8 cellular contexts compared by ENCODE assay signal in the genomic region with DNA sequence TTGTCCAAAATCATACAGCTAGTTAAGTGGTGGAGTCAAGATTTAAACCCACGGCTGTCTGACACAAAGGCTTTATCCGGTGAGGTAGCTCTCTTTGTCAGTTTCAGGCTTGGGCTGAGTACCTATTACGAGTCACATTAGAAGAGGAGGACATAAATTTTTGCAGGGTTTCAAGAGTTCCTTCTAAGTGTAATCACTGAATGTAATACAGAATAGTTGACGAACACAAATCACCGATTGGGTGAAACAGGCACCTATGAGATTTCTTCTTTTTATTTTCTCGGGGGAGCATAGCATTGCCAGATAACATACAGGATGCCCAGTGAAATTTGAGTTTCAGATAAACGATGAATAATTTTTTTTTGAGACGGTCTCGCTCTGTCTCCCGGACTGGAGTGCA. TPM values are rescaled to one million over a fixed set of nuclear protein-coding genes. Genes with fewer than 3 reads are reported as not detected.
DNase-seq lines count a peak whose midpoint lies in the region; ATAC-seq and TF ChIP-seq lines count a peak whose summit lies in the region.

No MANE protein-coding gene starts in this region.

- H3K4me1 ChIP-seq in OCI-LY7 (ENCODE audit: insufficient read depth, low read length, poor library complexity, severe bottlenecking) (peaks cover 4% of the 10 kb centered on the region), parathyroid adenoma (peaks cover 4% of the 10 kb centered on the region)

- intact Hi-C loops in OCI-LY7 (cut with micrococcal nuclease; ENCODE audit: unreplicated experiment): no loop called here

- H3K4me3 ChIP-seq in OCI-LY7 (ENCODE audit: low read depth, low read length, poor library complexity, severe bottlenecking): peak overlapping the region; percentile 90
- peak overlapping the region; percentile 84 for H3K4me3 ChIP-seq in parathyroid adenoma (ENCODE audit: low read depth, low read length)

- no peaks in the 10 kb centered on the region for H4K20me1 ChIP-seq in OCI-LY7 (ENCODE audit: insufficient read depth, low read length)

- H3K27ac ChIP-seq in OCI-LY7 (ENCODE audit: low read depth, low read length, poor library complexity, severe bottlenecking): peak overlapping the region; percentile 45
- H3K27ac ChIP-seq in epithelial cell of prostate: peak overlapping the region; percentile 83
- H3K27ac ChIP-seq in parathyroid adenoma: no peak overlapping the region

- peak; percentile 10 for DNase-seq in DMS79 treated with DMSO at 0.1 percent for 48 hours (lab: John Stamatoyannopoulos, UW)
- peak; percentile 36 for DNase-seq in OCI-LY7 (ENCODE audit: low spot score)
- no peak for DNase-seq in epithelial cell of prostate (ENCODE audit: low read depth, low spot score)
- DNase-seq in NK-92 (lab: John Stamatoyannopoulos, UW; ENCODE audit: unreplicated experiment): no peak
- DNase-seq in SW480 (ENCODE audit: low spot score): no peak

- peaks cover 43% of the 10 kb centered on the region for H3K79me2 ChIP-seq in OCI-LY7 (ENCODE audit: insufficient read depth, low read depth, low read length)
- H3K79me2 ChIP-seq in parathyroid adenoma: peaks cover 18% of the 10 kb centered on the region

- H2AFZ ChIP-seq in OCI-LY7 (ENCODE audit: low read length): peak overlapping the region; percentile 58; the same call in 1 of the 2 replicates
- no peak overlapping the region for H2AFZ ChIP-seq in parathyroid adenoma

- H3K9ac ChIP-seq in parathyroid adenoma: no peak overlapping the region

- TSS peak; percentile 86 for BruUV-seq in OCI-LY7 (replicated peaks; lab: Mats Ljungman, UMichigan)

- H3K36me3 ChIP-seq in OCI-LY7 (ENCODE audit: insufficient read depth, low read length): peaks cover 3% of the 10 kb centered on the region; the same call in 1 of the 2 replicates
- no peaks in the 10 kb centered on the region for H3K36me3 ChIP-seq in parathyroid adenoma (ENCODE audit: control insufficient read depth, insufficient read depth, low read length)

- H3K4me2 ChIP-seq in OCI-LY7 (ENCODE audit: low read length) (peak overlapping the region; percentile 82), parathyroid adenoma (ENCODE audit: low read length) (peak overlapping the region; percentile 66)

- ATAC-seq in HG02981 (IDR thresholded peaks at IDR 0.05; ENCODE audit: unreplicated experiment) (no peak), GM18498 (IDR thresholded peaks at IDR 0.05; ENCODE audit: unreplicated experiment) (no peak)

- H3K9me2 ChIP-seq in OCI-LY7 (ENCODE audit: insufficient read depth, low read length): no peaks in the 10 kb centered on the region

- no peaks in the 10 kb centered on the region for H3K27me3 ChIP-seq in parathyroid adenoma (ENCODE audit: control insufficient read depth, insufficient read depth, low read length)

- CTCF ChIA-PET in OCI-LY7 (lab: Charles Lee; ENCODE audit: unreplicated experiment): no interaction called here

- POLR2A ChIA-PET in OCI-LY7 (lab: Charles Lee): interaction anchor here (0.6 to 1.7 kb wide), 8 partner anchors 10 to 114 kb away, joined by 3 to 9 read pairs (median 4); a partner anchor contains a TSS

- TF ChIP-seq CTCF in OCI-LY7 (conservative IDR thresholded peaks at IDR 0.05; ENCODE audit: low read length) (no peak), parathyroid adenoma (IDR thresholded peaks at IDR 0.05) (no peak)

- H3K9me3 ChIP-seq in OCI-LY7 (ENCODE audit: low read length) (no peaks in the 10 kb centered on the region), parathyroid adenoma (ENCODE audit: control insufficient read depth, low read length) (no peaks in the 10 kb centered on the region)

RNA-seq across cellular contexts. Expression of a gene that starts 0.8 kb away (rescaled TPM):
- 118 and 134 TPM in 2 replicates for total RNA-seq in OCI-LY7 (2014; rRNA removed; shearing (Covaris generic))
- total RNA-seq in OCI-LY7 (2022): 137 and 150 TPM in 2 replicates

RNA-seq across cellular contexts. Expression of a gene that starts 26.7 kb away (rescaled TPM):
- total RNA-seq in OCI-LY7 (2014; rRNA removed; shearing (Covaris generic)): 18.0 and 20.9 TPM in 2 replicates
- 31.6 and 31.7 TPM in 2 replicates for total RNA-seq in OCI-LY7 (2022)

RNA-seq across cellular contexts. Expression of a gene that starts 57.0 kb away (rescaled TPM):
- total RNA-seq in OCI-LY7 (2014; rRNA removed; shearing (Covaris generic)): 42.9 and 50.5 TPM in 2 replicates
- 75.8 and 85.3 TPM in 2 replicates for total RNA-seq in OCI-LY7 (2022)

Comparison
In these comparisons a context has a peak if more than half of its experiments do, and no peak if none do; other contexts are left out.
1. DNase-seq: peak in DMS79 treated with DMSO at 0.1 percent for 48 hours (single experiment) and OCI-LY7 (single experiment); none in epithelial cell of prostate (single experiment), NK-92 (single experiment) and SW480 (single experiment).